ENCODE assay signal across 22 cellular contexts in the genomic region with DNA sequence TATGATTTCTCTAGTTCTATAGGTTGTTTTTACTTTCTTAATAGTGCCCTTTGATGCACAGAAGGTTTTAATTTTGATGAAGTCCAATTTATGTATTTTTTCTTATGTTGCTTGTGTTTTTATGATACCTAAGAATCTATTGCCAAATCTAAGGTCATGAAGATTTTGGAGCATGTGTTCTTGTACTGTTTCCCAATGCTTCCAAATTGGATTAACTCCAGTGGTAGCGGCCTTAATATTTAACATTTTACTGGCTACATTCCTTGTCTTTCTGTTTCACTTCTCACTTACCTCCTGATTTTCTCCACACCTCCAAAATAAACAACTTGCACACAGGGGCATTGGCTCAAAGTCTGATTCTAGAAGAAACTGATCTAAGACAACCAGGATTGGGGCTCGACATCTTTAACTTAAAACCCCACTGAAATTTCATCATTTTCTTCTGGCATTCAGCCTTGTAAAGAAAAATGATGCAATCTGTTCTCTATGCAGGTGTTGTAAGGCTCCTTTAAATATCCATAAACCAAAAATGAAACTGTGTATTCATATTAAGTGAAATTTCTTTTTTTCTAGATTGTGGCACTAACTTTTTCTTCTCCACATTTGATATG.
DNase-seq lines count a peak whose midpoint lies in the region; ATAC-seq, FAIRE-seq and TF ChIP-seq lines count a peak whose summit lies in the region.
"Had no signal": no experiment of that assay in that cellular context is flagged by ENCODE, and none has a peak within 500 bp of the region (broad histone marks: within the 10 kb centered on the region; RNA-seq: fewer than 3 reads in every experiment).

No MANE protein-coding gene starts in this region.

- H3K27me3 ChIP-seq in mammary epithelial cell (ENCODE audit: insufficient read depth, low read length) (no peaks in the 10 kb centered on the region), HepG2 (ENCODE audit: control insufficient read depth in 1 of 2, insufficient read depth in 2 of 2, low read length in 2 of 2) (no peaks in the 10 kb centered on the region)

- BruUV-seq in MCF 10A (replicated peaks; lab: Mats Ljungman, UMichigan), result no TSS peak
- no TSS peak for BruUV-seq in mammary epithelial cell (replicated peaks; lab: Mats Ljungman, UMichigan)
- BruUV-seq in HepG2 (replicated peaks; lab: Mats Ljungman, UMichigan), result no TSS peak

- peaks cover 6% of the 10 kb centered on the region for H3K4me1 Mint-ChIP-seq in MCF 10A (ENCODE audit: insufficient read depth, unreplicated experiment)
- H3K4me1 Mint-ChIP-seq: activated CD4-positive, alpha-beta T cell treated with anti-CD3 and anti-CD28 coated beads, Interleukin-2, amount 10 ng/mL, durations not matched to agents 24 days and 14 days; activated T-helper 17 cell treated with anti-CD3 and anti-CD28 coated beads, Interleukin-2, amount 50 U/mL, for 72 hours; CD14-positive monocyte; natural killer cell; stimulated activated naive CD8-positive, alpha-beta T cell treated with anti-CD3 and anti-CD28 coated beads, Interleukin-15, amount 100 ng/mL, for 72 hours had no signal

- peak; percentile 75 for DNase-seq in MCF 10A (ENCODE audit: unreplicated experiment)
- DNase-seq in mammary epithelial cell, result no peak
- peak; percentile 21 for DNase-seq in cerebellar cortex (ENCODE audit: low spot score)
- no peak for DNase-seq in HepG2 (ENCODE audit: low spot score)
- no peak for DNase-seq in HEK293T (ENCODE audit: extremely low spot score)
- DNase-seq in NCI-H1048 (lab: John Stamatoyannopoulos, UW), result no peak
- no peak for DNase-seq in KBM-7
- no peak for DNase-seq in HK-2 (ENCODE audit: unreplicated experiment)
- DNase-seq: activated CD4-positive, alpha-beta T cell treated with anti-CD3 and anti-CD28 coated beads, Interleukin-2, amount 10 ng/mL, durations not matched to agents 24 days and 14 days; amygdala; foreskin melanocyte; GDM1; kidney glomerular epithelial cell; mesenchymal stem cell; natural killer cell; NCI-H146; stimulated activated naive CD8-positive, alpha-beta T cell treated with anti-CD3 and anti-CD28 coated beads, Interleukin-15, amount 100 ng/mL, for 72 hours had no signal

- H3K36me3 ChIP-seq in mammary epithelial cell (ENCODE audit: insufficient read depth, low read length) (no peaks in the 10 kb centered on the region), HepG2 (replicated peaks in 1 of 2; ENCODE audit: control insufficient read depth in 1 of 2, insufficient read depth in 2 of 2, low read length in 2 of 2) (no peaks in the 10 kb centered on the region)

- no peaks in the 10 kb centered on the region for H3K9me3 ChIP-seq in mammary epithelial cell (replicated peaks; ENCODE audit: insufficient read depth, low read length)
- peaks cover 56% of the 10 kb centered on the region for H3K9me3 ChIP-seq in HepG2 (ENCODE audit: low read length)

- TF ChIP-seq CTCF in MCF 10A (IDR thresholded peaks at IDR 0.05; ENCODE audit: unreplicated experiment) (no peak), mammary epithelial cell (conservative IDR thresholded peaks at IDR 0.05 in 1 of 2, IDR thresholded peaks at IDR 0.05 in 1 of 2; ENCODE audit: extremely low read depth in 1 of 2, insufficient read depth in 1 of 2, low read depth in 1 of 2, low read length in 2 of 2) (no peak), HepG2 (CRISPR knock-in tag; IDR thresholded peaks at IDR 0.05) (no peak)

- WGBS in mammary epithelial cell (ENCODE audit: low coverage, missing lambda C conversion rate), result 0% methylated on average over 2 of the region's 2 CpGs
- WGBS in HepG2 (ENCODE audit: low lambda C conversion rate), result 3% methylated on average over 2 of the region's 2 CpGs

- POLR2A ChIA-PET in MCF 10A (lab: Yijun Ruan, JAX), result interaction anchor here (0.8 kb wide), 1 partner anchor 258 kb away, joined by 3 read pairs; no protein-coding TSS in a partner anchor
- POLR2A ChIA-PET in HepG2 (lab: Yijun Ruan, JAX), result no interaction called here
- POLR2A ChIA-PET in HEK293T (lab: Yijun Ruan, JAX), result no interaction called here

- H3K79me2 ChIP-seq in mammary epithelial cell (ENCODE audit: insufficient read depth, low read length) (no peaks in the 10 kb centered on the region), HepG2 (ENCODE audit: insufficient read depth, low read length) (no peaks in the 10 kb centered on the region)

- TF ChIP-seq POLR2A in HepG2 (IDR thresholded peaks at IDR 0.05; ENCODE audit: insufficient read depth in 1 of 2, low read depth in 2 of 2, low read length in 2 of 2), result no peak

- dilution Hi-C loops in mammary epithelial cell (cut with HindIII; ENCODE audit: low sequenced_read_pairs), result no loop called here

- CTCF ChIA-PET in MCF 10A (lab: Yijun Ruan, JAX), result no interaction called here
- CTCF ChIA-PET in mammary epithelial cell (lab: Charles Lee; ENCODE audit: low non-redundant PET), result no interaction called here
- CTCF ChIA-PET in HepG2 (lab: Yijun Ruan, JAX; ENCODE audit: low intra/inter-chr PET ratio, low total read pairs), result no interaction called here
- CTCF ChIA-PET in HEK293T (lab: Yijun Ruan, JAX), result no interaction called here

- FAIRE-seq in HepG2 (lab: Jason Lieb, UNC), result no peak

- H3K4me3 ChIP-seq in mammary epithelial cell (replicated peaks in 1 of 3; ENCODE audit: insufficient read depth in 1 of 3, low read depth in 2 of 3, low read length in 3 of 3) (no peak overlapping the region), HepG2 (replicated peaks in 1 of 3; ENCODE audit: insufficient read depth in 1 of 3, low read depth in 2 of 3, low read length in 3 of 3) (no peak overlapping the region)
- H3K4me3 ChIP-seq: GM23338, skin epidermis had no signal

- H3K4me1 ChIP-seq in mammary epithelial cell (ENCODE audit: insufficient read depth, low read length) (no peaks in the 10 kb centered on the region), HepG2 (ENCODE audit: insufficient read depth, low read length) (no peaks in the 10 kb centered on the region)

- H3K27ac ChIP-seq in mammary epithelial cell (ENCODE audit: insufficient read depth, low read depth, low read length) (no peak overlapping the region), HepG2 (ENCODE audit: extremely low read length, insufficient read depth, low read length) (no peak overlapping the region)
- H3K27ac ChIP-seq: skin epidermis had no signal

- no peaks in the 10 kb centered on the region for H3K36me3 Mint-ChIP-seq in MCF 10A (ENCODE audit: insufficient read depth, unreplicated experiment)
- H3K36me3 Mint-ChIP-seq: CD14-positive monocyte, natural killer cell had no signal

- H2AFZ ChIP-seq in mammary epithelial cell (ENCODE audit: low read depth, low read length), result no peak overlapping the region
- H2AFZ ChIP-seq in HepG2 (ENCODE audit: low read length), result no peak overlapping the region
- H2AFZ ChIP-seq: GM23338 had no signal

- in situ Hi-C loops in mammary epithelial cell (cut with MboI; ENCODE audit: low sequenced_read_pairs in 2 of 2), result no loop called here
- in situ Hi-C loops in HepG2 (cut with HindIII; ENCODE audit: extremely low pct_ligation_motif_present, low pct_unique_long_range_greater_than_20kb), result no loop called here
- in situ Hi-C loops in KBM-7 (cut with MboI; ENCODE audit: low pct_unique_long_range_greater_than_20kb, low sequenced_read_pairs), result no loop called here

- H3K4me2 ChIP-seq in mammary epithelial cell (ENCODE audit: insufficient read depth, low read depth, low read length) (no peak overlapping the region), HepG2 (ENCODE audit: low read depth, low read length) (no peak overlapping the region)
- H3K4me2 ChIP-seq: GM23338 had no signal

- H3K4me3 Mint-ChIP-seq in MCF 10A (ENCODE audit: unreplicated experiment), result peak overlapping the region; percentile 56
- H3K4me3 Mint-ChIP-seq: activated CD4-positive, alpha-beta T cell treated with anti-CD3 and anti-CD28 coated beads, Interleukin-2, amount 10 ng/mL, durations not matched to agents 24 days and 14 days; activated T-helper 17 cell treated with anti-CD3 and anti-CD28 coated beads, Interleukin-2, amount 50 U/mL, for 72 hours; CD14-positive monocyte; GM23338; natural killer cell; stimulated activated naive CD8-positive, alpha-beta T cell treated with anti-CD3 and anti-CD28 coated beads, Interleukin-15, amount 100 ng/mL, for 72 hours had no signal

- intact Hi-C loops in MCF 10A (cut with micrococcal nuclease) (no loop called here), mammary epithelial cell (cut with micrococcal nuclease) (no loop called here), HepG2 (cut with micrococcal nuclease; ENCODE audit: unreplicated experiment) (no loop called here)

- no peak for ATAC-seq in HepG2
- ATAC-seq: activated T-helper 17 cell treated with anti-CD3 and anti-CD28 coated beads, Interleukin-2, amount 50 U/mL, for 72 hours; GM23338; natural killer cell; Right ventricle myocardium inferior; stimulated activated naive CD8-positive, alpha-beta T cell treated with anti-CD3 and anti-CD28 coated beads, Interleukin-15, amount 100 ng/mL, for 72 hours had no signal

- H3K9ac ChIP-seq in mammary epithelial cell (ENCODE audit: insufficient read depth, low read length), result no peak overlapping the region
- no peak overlapping the region for H3K9ac ChIP-seq in HepG2 (ENCODE audit: insufficient read depth, low read depth, low read length)

- no peaks in the 10 kb centered on the region for H3K27me3 Mint-ChIP-seq in MCF 10A (ENCODE audit: insufficient read depth, unreplicated experiment)
- H3K27me3 Mint-ChIP-seq: activated CD4-positive, alpha-beta T cell treated with anti-CD3 and anti-CD28 coated beads, Interleukin-2, amount 10 ng/mL, durations not matched to agents 24 days and 14 days; activated T-helper 17 cell treated with anti-CD3 and anti-CD28 coated beads, Interleukin-2, amount 50 U/mL, for 72 hours; stimulated activated naive CD8-positive, alpha-beta T cell treated with anti-CD3 and anti-CD28 coated beads, Interleukin-15, amount 100 ng/mL, for 72 hours had no signal

- H3K27ac Mint-ChIP-seq in MCF 10A (ENCODE audit: low read depth, unreplicated experiment), result peak overlapping the region; percentile 16
- H3K27ac Mint-ChIP-seq: activated CD4-positive, alpha-beta T cell treated with anti-CD3 and anti-CD28 coated beads, Interleukin-2, amount 10 ng/mL, durations not matched to agents 24 days and 14 days; activated T-helper 17 cell treated with anti-CD3 and anti-CD28 coated beads, Interleukin-2, amount 50 U/mL, for 72 hours; CD14-positive monocyte; GM23338; natural killer cell; stimulated activated naive CD8-positive, alpha-beta T cell treated with anti-CD3 and anti-CD28 coated beads, Interleukin-15, amount 100 ng/mL, for 72 hours had no signal

- TF ChIP-seq EP300 in HepG2 (IDR thresholded peaks at IDR 0.05; ENCODE audit: low read depth in 2 of 2, low read length in 2 of 2), result no peak
- no peak for TF ChIP-seq EP300 in HepG2 (CRISPR knock-in tag; IDR thresholded peaks at IDR 0.05; ENCODE audit: borderline replicate concordance)

- no peak for TF ChIP-seq RAD21 in HepG2 (CRISPR knock-in tag; IDR thresholded peaks at IDR 0.05)

- no peaks in the 10 kb centered on the region for H3K9me3 Mint-ChIP-seq in MCF 10A (ENCODE audit: unreplicated experiment)
- H3K9me3 Mint-ChIP-seq: activated CD4-positive, alpha-beta T cell treated with anti-CD3 and anti-CD28 coated beads, Interleukin-2, amount 10 ng/mL, durations not matched to agents 24 days and 14 days had no signal

- H4K20me1 ChIP-seq in mammary epithelial cell (ENCODE audit: insufficient read depth, low read length) (no peaks in the 10 kb centered on the region), HepG2 (ENCODE audit: insufficient read depth, low read length) (no peaks in the 10 kb centered on the region)

TF ChIP-seq in HepG2, 621 proteins besides CTCF, POLR2A, EP300 and RAD21 (continues in another document):
- no peak for TF ChIP-seq ATF1 (CRISPR knock-in tag; IDR thresholded peaks at IDR 0.05)

Comparison
In these comparisons a context has a peak if more than half of its experiments do, and no peak if none do; other contexts are left out.
1. DNase-seq: peak in MCF 10A (single experiment) and cerebellar cortex (single experiment); none in mammary epithelial cell (single experiment), HepG2 (single experiment), HEK293T (single experiment), NCI-H1048 (single experiment), KBM-7 (single experiment) and HK-2 (single experiment).